1 cellular context compared by ENCODE assay signal in the genomic region with DNA sequence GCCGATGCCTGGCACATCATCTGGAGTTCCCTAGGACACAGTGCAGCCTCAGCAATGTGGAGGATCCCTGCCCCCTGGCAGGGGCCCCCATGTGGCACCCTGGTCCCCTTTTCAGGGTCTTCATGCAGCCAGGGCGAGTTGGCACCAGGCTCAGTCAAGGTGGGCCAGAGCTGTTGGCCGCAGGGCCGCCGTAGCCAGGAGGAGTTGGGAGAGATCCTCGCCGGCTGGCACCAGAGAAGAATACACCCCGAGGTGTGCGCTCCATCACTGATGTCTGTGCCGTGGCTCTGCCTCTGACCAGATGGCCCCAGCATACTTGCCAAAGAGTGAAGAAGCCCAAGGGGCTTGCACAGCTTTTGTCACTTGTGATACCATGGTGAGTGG.
TF ChIP-seq lines count a peak whose summit lies in the region.

No MANE protein-coding gene starts in this region.

TF ChIP-seq in endothelial cell of umbilical vein, 7 proteins besides CTCF, POLR2A, EP300 and RAD21:
- TF ChIP-seq JUN (IDR thresholded peaks at IDR 0.05; ENCODE audit: borderline replicate concordance, insufficient read depth, insufficient read length, low read depth) (no peak), MYC (IDR thresholded peaks at IDR 0.05; ENCODE audit: low read depth, low read length) (no peak), MAX (IDR thresholded peaks at IDR 0.05; ENCODE audit: insufficient read depth, insufficient read length) (no peak), EZH2 (IDR thresholded peaks at IDR 0.05; ENCODE audit: borderline replicate concordance, low read depth, low read length, severe bottlenecking) (no peak), GATA2 (IDR thresholded peaks at IDR 0.05; ENCODE audit: insufficient read depth, insufficient read length, low read depth, low read length) (no peak), FOS (IDR thresholded peaks at IDR 0.05; ENCODE audit: borderline replicate concordance, insufficient read depth, low read length) (no peak)
